8 cellular contexts compared by ENCODE assay signal in the genomic region with DNA sequence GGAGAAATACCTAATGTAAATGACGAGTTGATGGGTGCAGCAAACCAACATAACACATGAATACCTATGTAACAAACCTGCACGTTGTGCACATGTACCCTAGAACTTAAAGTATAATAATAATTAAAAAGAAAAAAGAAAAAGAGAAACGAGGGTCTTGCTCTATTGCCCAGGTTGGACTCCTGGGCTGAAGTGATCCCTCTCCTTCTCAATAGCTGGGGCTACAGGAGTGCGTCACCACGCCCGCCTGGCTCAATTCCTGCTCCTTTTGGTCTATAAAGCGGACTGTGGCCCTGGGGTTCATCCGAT. TPM values are rescaled to one million over a fixed set of nuclear protein-coding genes. Genes with fewer than 3 reads are reported as not detected.
DNase-seq lines count a peak whose midpoint lies in the region; ATAC-seq and TF ChIP-seq lines count a peak whose summit lies in the region.

No MANE protein-coding gene starts in this region.

- no peaks in the 10 kb centered on the region for H3K9me3 Mint-ChIP-seq in Calu3 (ENCODE audit: low read depth, unreplicated experiment)

- H3K79me2 ChIP-seq in fibroblast of lung (ENCODE audit: control insufficient read depth, insufficient read depth, low read length): peaks cover 25% of the 10 kb centered on the region

- no peak for ATAC-seq in GM21717 (IDR thresholded peaks at IDR 0.05; ENCODE audit: unreplicated experiment)
- ATAC-seq in GM18502 (IDR thresholded peaks at IDR 0.05; ENCODE audit: poor library complexity, unreplicated experiment): no peak

- no peaks in the 10 kb centered on the region for H4K20me1 ChIP-seq in fibroblast of lung (ENCODE audit: control insufficient read depth, extremely low read depth, insufficient read depth, low read length)

- peak overlapping the region; percentile 81 for H3K4me2 ChIP-seq in fibroblast of lung (ENCODE audit: extremely low read depth, insufficient read depth, low read length)

- BruUV-seq in Calu3 (replicated peaks; lab: Mats Ljungman, UMichigan): no TSS peak

- no peak for TF ChIP-seq POLR2A in ovary (IDR thresholded peaks at IDR 0.05)

- peak overlapping the region; percentile 98 for H2AFZ ChIP-seq in fibroblast of lung (ENCODE audit: low read length)

- no peaks in the 10 kb centered on the region for H3K27me3 Mint-ChIP-seq in Calu3 (ENCODE audit: unreplicated experiment)

- H3K9ac ChIP-seq in fibroblast of lung (ENCODE audit: insufficient read depth, low read length): peak overlapping the region; percentile 97

- H3K4me3 Mint-ChIP-seq in Calu3 (ENCODE audit: low read depth, unreplicated experiment): peak overlapping the region; percentile 81

- H3K4me1 ChIP-seq in SJCRH30: no peaks in the 10 kb centered on the region
- peaks cover 7% of the 10 kb centered on the region for H3K4me1 ChIP-seq in fibroblast of lung (ENCODE audit: control insufficient read depth, extremely low read depth, insufficient read depth, low read length)
- H3K4me1 ChIP-seq in ovary (ENCODE audit: insufficient read depth): peaks cover 3% of the 10 kb centered on the region

- intact Hi-C loops in Calu3 (cut with micrococcal nuclease; ENCODE audit: unreplicated experiment): loop anchor here (5.0 kb wide), 1 partner anchor 42 kb away; no protein-coding TSS in a partner anchor
- intact Hi-C loops in ovary (cut with DNase I): no loop called here

- H3K27ac Mint-ChIP-seq in Calu3 (ENCODE audit: unreplicated experiment): peak overlapping the region; percentile 90

- peaks cover 8% of the 10 kb centered on the region for H3K4me1 Mint-ChIP-seq in Calu3 (ENCODE audit: low read depth, unreplicated experiment)

- WGBS in ovary, 3 donors: 7 to 20% (median 19%) methylated on average over 8 of the region's 8 CpGs

- H3K27ac ChIP-seq in SJCRH30 (peak overlapping the region; percentile 60), fibroblast of lung (ENCODE audit: insufficient read depth, low read length) (peak overlapping the region; percentile 99), ovary (peak overlapping the region; percentile 95 to 96)

- H3K36me3 ChIP-seq in SJCRH30 (no peaks in the 10 kb centered on the region), fibroblast of lung (ENCODE audit: control insufficient read depth, insufficient read depth, low read length) (no peaks in the 10 kb centered on the region), ovary (no peaks in the 10 kb centered on the region)

- H3K4me3 ChIP-seq in SJCRH30 (peak overlapping the region; percentile 77), fibroblast of lung (replicated peaks in 1 of 4; ENCODE audit: control extremely low read depth in 1 of 4, insufficient read depth in 1 of 4, low read depth in 3 of 4, low read length in 4 of 4) (peak overlapping the region; percentile 74 to 92 (median 86)), ovary (peak overlapping the region; percentile 61)

- peaks cover 32% of the 10 kb centered on the region for H3K36me3 Mint-ChIP-seq in Calu3 (ENCODE audit: insufficient read depth, unreplicated experiment)

- CTCF ChIA-PET in Calu3 (lab: Charles Lee): interaction anchor here (0.6 kb wide), 1 partner anchor 112 kb away, joined by 4 read pairs; no protein-coding TSS in a partner anchor

- H3K9me3 ChIP-seq in SJCRH30 (replicated peaks): no peaks in the 10 kb centered on the region
- H3K9me3 ChIP-seq in fibroblast of lung (ENCODE audit: control insufficient read depth, insufficient read depth, low read depth, low read length): no peaks in the 10 kb centered on the region
- H3K9me3 ChIP-seq in ovary: no peaks in the 10 kb centered on the region

- no peak for TF ChIP-seq EP300 in ovary (IDR thresholded peaks at IDR 0.05)

- TF ChIP-seq CTCF in Calu3 (IDR thresholded peaks at IDR 0.05; ENCODE audit: unreplicated experiment): no peak
- no peak for TF ChIP-seq CTCF in fibroblast of lung (conservative IDR thresholded peaks at IDR 0.05 in 1 of 2, IDR thresholded peaks at IDR 0.05 in 1 of 2; ENCODE audit: low read depth in 1 of 2, low read length in 2 of 2)
- no peak for TF ChIP-seq CTCF in ovary (IDR thresholded peaks at IDR 0.05)

- no peaks in the 10 kb centered on the region for H3K27me3 ChIP-seq in SJCRH30
- H3K27me3 ChIP-seq in fibroblast of lung (ENCODE audit: control insufficient read depth, insufficient read depth, low read length): no peaks in the 10 kb centered on the region
- no peaks in the 10 kb centered on the region for H3K27me3 ChIP-seq in ovary

- no peak for DNase-seq in Calu3
- no peak for DNase-seq in SJCRH30
- peak in 1 of 2 donors; percentile 74 for DNase-seq in fibroblast of lung (ENCODE audit: low read depth in 2 of 2)
- DNase-seq in ovary: peak in 2 of 5 donors; percentile 75 to 83
- DNase-seq in NCI-H345 treated with DMSO at 0.1 percent for 48 hours (lab: John Stamatoyannopoulos, UW; ENCODE audit: unreplicated experiment): no peak
- no peak for DNase-seq in NCI-H82 (lab: John Stamatoyannopoulos, UW)

RNA-seq across cellular contexts. Expression of a gene that starts 0.5 kb away (rescaled TPM):
- 28.8 and 29.3 TPM in 2 replicates for total RNA-seq in Calu3 (2022)
- total RNA-seq in SJCRH30 (2014; rRNA removed; shearing (Covaris generic)): 15.0 and 15.5 TPM in 2 replicates
- total RNA-seq in fibroblast of lung: 47.5 and 69.0 TPM in 2 replicates
- 47.4 and 51.6 TPM in 2 replicates for polyA plus RNA-seq in fibroblast of lung
- polyA plus RNA-seq in fibroblast of lung (2012): 40.1 and 40.4 TPM in 2 replicates
- 5.1 TPM in 1 of 2 replicates, not detected in the other for polyA minus RNA-seq in fibroblast of lung (ENCODE audit: low replicate concordance)
- 10 to 100 TPM; 21.4 to 39.7 (median 26.3) TPM for total RNA-seq in ovary
- polyA plus RNA-seq in ovary: 10 to 100 TPM; 18.3 to 35.5 TPM

RNA-seq across cellular contexts. Expression of a gene that starts 35.0 kb away (rescaled TPM):
- total RNA-seq in Calu3 (2022) (not detected in 2 replicates), fibroblast of lung (not detected in 2 replicates), ovary (not detected)
- total RNA-seq in SJCRH30 (2014; rRNA removed; shearing (Covaris generic)): not detected in 2 replicates
- polyA plus RNA-seq in fibroblast of lung (not detected in 2 replicates), ovary (not detected)
- polyA plus RNA-seq in fibroblast of lung (2012): not detected in 2 replicates
- not detected in 2 replicates for polyA minus RNA-seq in fibroblast of lung (ENCODE audit: low replicate concordance)

RNA-seq across cellular contexts. Expression of a gene that starts 50.4 kb away (rescaled TPM):
- total RNA-seq in Calu3 (2022) (13.8 and 15.0 TPM in 2 replicates), fibroblast of lung (1.0 and 2.1 TPM in 2 replicates), ovary (10 to 100 TPM in 1 of 7 donors, 1 to 10 TPM in 6; 2.9 to 11.7 (median 4.4) TPM)
- 0.10 and 0.51 TPM in 2 replicates for total RNA-seq in SJCRH30 (2014; rRNA removed; shearing (Covaris generic))
- polyA plus RNA-seq in fibroblast of lung (0.36 and 0.42 TPM in 2 replicates), ovary (1 to 10 TPM; 1.2 to 3.2 TPM)
- 0.40 and 0.63 TPM in 2 replicates for polyA plus RNA-seq in fibroblast of lung (2012)
- not detected in 2 replicates for polyA minus RNA-seq in fibroblast of lung (ENCODE audit: low replicate concordance)

RNA-seq across cellular contexts. Expression of a gene that starts 58.5 kb away (rescaled TPM):
- total RNA-seq in Calu3 (2022) (not detected in 2 replicates), fibroblast of lung (0.17 TPM in 1 of 2 replicates, not detected in the other), ovary (1 to 10 TPM in 1 of 7 donors, under 1 TPM in 5, not detected in 1; 0.23 to 1.3 (median 0.52) TPM)
- 0.28 TPM in 1 of 2 replicates, not detected in the other for total RNA-seq in SJCRH30 (2014; rRNA removed; shearing (Covaris generic))
- polyA plus RNA-seq in fibroblast of lung (0.09 TPM in 1 of 2 replicates, not detected in the other), ovary (under 1 TPM; 0.11 to 0.62 TPM)
- 0.15 TPM in 1 of 2 replicates, not detected in the other for polyA plus RNA-seq in fibroblast of lung (2012)
- not detected in 2 replicates for polyA minus RNA-seq in fibroblast of lung (ENCODE audit: low replicate concordance)
